In genomic region chr15:40722934-40723333, GRCh38 we compare ENCODE assay signal across 26 cellular contexts. TPM values are rescaled to one million over a fixed set of nuclear protein-coding genes. Genes with fewer than 3 reads are reported as not detected.
DNase-seq lines count a peak whose midpoint lies in the region; ATAC-seq and TF ChIP-seq lines count a peak whose summit lies in the region.
"Had no signal": no experiment of that assay in that cellular context is flagged by ENCODE, and none has a peak within 500 bp of the region (broad histone marks: within the 10 kb centered on the region; RNA-seq: fewer than 3 reads in every experiment).

No MANE protein-coding gene starts in this region.

- no peak overlapping the region for H2BK12ac ChIP-seq in mesenchymal stem cell (ENCODE audit: low read length in 2 of 2)

- H3K4me3 ChIP-seq in RWPE2 (ENCODE audit: severe bottlenecking), result no peak overlapping the region
- H3K4me3 ChIP-seq in mesenchymal stem cell (ENCODE audit: insufficient read depth in 1 of 2, low read depth in 1 of 2, low read length in 2 of 2), result no peak overlapping the region
- H3K4me3 ChIP-seq: ovary, skin epidermis, upper lobe of right lung had no signal

- no peak overlapping the region for H2BK15ac ChIP-seq in mesenchymal stem cell (ENCODE audit: low read depth, poor library complexity, severe bottlenecking)

- no peak overlapping the region for H2BK5ac ChIP-seq in mesenchymal stem cell (ENCODE audit: low read depth, low read length, poor library complexity, severe bottlenecking)

- H3K9me3 ChIP-seq in RWPE2 (ENCODE audit: severe bottlenecking) (no peaks in the 10 kb centered on the region), mesenchymal stem cell (ENCODE audit: control insufficient read depth, low read length) (no peaks in the 10 kb centered on the region)
- H3K9me3 ChIP-seq: ovary, upper lobe of right lung had no signal

- ATAC-seq in RWPE2 (ENCODE audit: low read depth), result peak; percentile 58
- ATAC-seq in HG03196 (IDR thresholded peaks at IDR 0.05; ENCODE audit: unreplicated experiment), result no peak
- no peak for ATAC-seq in HG02678 (IDR thresholded peaks at IDR 0.05; ENCODE audit: unreplicated experiment)
- no peak for ATAC-seq in HG02610 (IDR thresholded peaks at IDR 0.05; ENCODE audit: unreplicated experiment)
- ATAC-seq: SK-N-SH treated with all-trans-retinoic acid at 6 μM for 48 hours; stimulated activated naive B cell treated with anti-CD40 and anti-IgM and Interleukin-4, amounts not matched to agents 10 μg/mL and 1 μg/mL and 100 μg/mL, for 72 hours; upper lobe of right lung had no signal

- no peak overlapping the region for H4K8ac ChIP-seq in mesenchymal stem cell (ENCODE audit: low read length)

- H3K79me1 ChIP-seq in mesenchymal stem cell (replicated peaks; ENCODE audit: low read length, poor library complexity, severe bottlenecking), result no peaks in the 10 kb centered on the region

- H3K36me3 ChIP-seq in RWPE2 (ENCODE audit: low read depth) (peaks cover 66% of the 10 kb centered on the region), mesenchymal stem cell (ENCODE audit: control insufficient read depth in 1 of 2, insufficient read depth in 2 of 2, low read depth in 1 of 2, low read length in 2 of 2) (peaks cover 0 to 11% of the 10 kb centered on the region in 2 experiments)
- H3K36me3 ChIP-seq: ovary, upper lobe of right lung had no signal

- TF ChIP-seq CTCF in RWPE2 (IDR thresholded peaks at IDR 0.05; ENCODE audit: poor library complexity, severe bottlenecking), result no peak

- no peak overlapping the region for H3K23ac ChIP-seq in mesenchymal stem cell (ENCODE audit: low read length in 2 of 2)

- DNase-seq in NCI-H526 (lab: John Stamatoyannopoulos, UW) (peak; percentile 7 to 25), NCI-H526 treated with DMSO at 0.1 percent for 48 hours (lab: John Stamatoyannopoulos, UW) (no peak), ELR (ENCODE audit: low read depth) (peak; percentile 42), RWPE2 (ENCODE audit: low spot score) (no peak), mesenchymal stem cell (peak; percentile 12)
- DNase-seq: activated CD4-positive, alpha-beta T cell treated with anti-CD3 and anti-CD28 coated beads, Interleukin-2, amount 50 U/mL, for 4 hours; activated CD4-positive, CD25-positive, alpha-beta regulatory T cell; AML-193; anterior cingulate cortex; CD4-positive, alpha-beta T cell; H7; hypothalamus; mammary epithelial cell; NCI-H1694; NCI-H2171; NCI-H510A; nephron progenitor cell; ovary; Right ventricle myocardium superior; stimulated activated naive B cell treated with anti-CD40 and anti-IgM and Interleukin-4, amounts not matched to agents 10 μg/mL and 1 μg/mL and 100 μg/mL, for 72 hours; upper lobe of right lung had no signal

- H3K18ac ChIP-seq in mesenchymal stem cell (ENCODE audit: low read depth in 1 of 2, low read length in 2 of 2), result no peak overlapping the region

- no peak overlapping the region for H3K9ac ChIP-seq in mesenchymal stem cell (ENCODE audit: low read length)

- H4K91ac ChIP-seq in mesenchymal stem cell (ENCODE audit: low read length), result no peak overlapping the region

- H3K27ac ChIP-seq in RWPE2 (ENCODE audit: poor library complexity, severe bottlenecking) (no peak overlapping the region), mesenchymal stem cell (ENCODE audit: low read length, poor library complexity, severe bottlenecking) (no peak overlapping the region)
- H3K27ac ChIP-seq: ovary, skin epidermis, upper lobe of right lung had no signal

- H3K27me3 ChIP-seq in RWPE2 (ENCODE audit: insufficient read depth, poor library complexity, severe bottlenecking) (no peaks in the 10 kb centered on the region), mesenchymal stem cell (ENCODE audit: control insufficient read depth in 1 of 2, insufficient read depth in 1 of 2, low read length in 2 of 2) (no peaks in the 10 kb centered on the region)
- H3K27me3 ChIP-seq: ovary, upper lobe of right lung had no signal

- no peak overlapping the region for H3K4me2 ChIP-seq in mesenchymal stem cell (ENCODE audit: low read length, poor library complexity, severe bottlenecking)

- H2BK120ac ChIP-seq in mesenchymal stem cell (ENCODE audit: low read depth, low read length), result no peak overlapping the region

- no peak overlapping the region for H2AFZ ChIP-seq in mesenchymal stem cell (ENCODE audit: low read depth, low read length)

- no peak overlapping the region for H2AK5ac ChIP-seq in mesenchymal stem cell (ENCODE audit: low read length, severe bottlenecking)

- no peak overlapping the region for H3K4ac ChIP-seq in mesenchymal stem cell (ENCODE audit: low read depth in 1 of 2, low read length in 2 of 2)

- H3K14ac ChIP-seq in mesenchymal stem cell (ENCODE audit: low read length in 2 of 2), result no peak overlapping the region

- no CpG with 5 or more reads among the region's 2 CpGs for WGBS in mesenchymal stem cell

- no peaks in the 10 kb centered on the region for H3K4me1 ChIP-seq in RWPE2 (ENCODE audit: insufficient read depth, poor library complexity, severe bottlenecking)
- no peaks in the 10 kb centered on the region for H3K4me1 ChIP-seq in mesenchymal stem cell (ENCODE audit: control insufficient read depth, insufficient read depth, low read depth, low read length)
- H3K4me1 ChIP-seq: upper lobe of right lung had no signal

RNA-seq across cellular contexts. Expression of gene RAD51, which starts 28.0 kb away (rescaled TPM):
- polyA plus RNA-seq in mesenchymal stem cell (2013, experiment 1 of 2), result 2.8 TPM
- polyA plus RNA-seq in mesenchymal stem cell (2013, experiment 2 of 2), result 2.9 TPM

RNA-seq across cellular contexts. Expression of gene RMDN3, which starts 32.1 kb away (rescaled TPM):
- polyA plus RNA-seq in mesenchymal stem cell (2013, experiment 1 of 2), result 15.7 TPM
- 17.6 TPM for polyA plus RNA-seq in mesenchymal stem cell (2013, experiment 2 of 2)

RNA-seq across cellular contexts. Expression of gene GCHFR, which starts 40.9 kb away (rescaled TPM):
- polyA plus RNA-seq in mesenchymal stem cell (2013, experiment 1 of 2), result 8.8 TPM
- 8.8 TPM for polyA plus RNA-seq in mesenchymal stem cell (2013, experiment 2 of 2)

RNA-seq across cellular contexts. Expression of gene C15orf62, which starts 46.8 kb away (rescaled TPM):
- 0.11 TPM for polyA plus RNA-seq in mesenchymal stem cell (2013, experiment 1 of 2)
- 0.04 TPM for polyA plus RNA-seq in mesenchymal stem cell (2013, experiment 2 of 2)

Comparison
In these comparisons a context has a peak if more than half of its experiments do, and no peak if none do; other contexts are left out.
1. DNase-seq: peak in NCI-H526 (2 of 2), ELR (single experiment) and mesenchymal stem cell (single experiment); none in NCI-H526 treated with DMSO at 0.1 percent for 48 hours (single experiment) and RWPE2 (single experiment).